In the genomic region with DNA sequence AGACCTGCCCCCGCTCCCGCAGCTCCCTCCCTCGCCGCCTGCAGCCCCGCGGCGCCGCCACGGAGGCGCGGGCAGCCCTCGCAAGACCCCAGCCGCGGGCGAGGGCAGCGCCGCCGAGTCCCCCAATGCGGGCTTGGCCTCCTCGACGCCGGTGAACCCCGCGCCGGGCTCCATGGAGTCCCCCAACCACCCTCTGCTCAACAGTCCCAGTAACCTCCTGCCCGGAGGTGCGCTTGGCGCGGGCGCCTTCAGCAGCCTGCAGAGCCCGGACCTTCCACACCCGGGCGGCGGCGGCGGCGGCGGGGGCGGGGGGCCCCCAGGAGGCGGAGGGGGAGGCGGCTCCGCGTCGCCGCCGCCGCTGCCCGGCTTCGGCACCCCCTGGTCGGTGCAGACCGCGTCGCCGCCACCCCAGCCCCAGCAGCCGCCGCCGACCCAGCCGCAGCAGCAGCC, we compare ENCODE assay signal across 8 cellular contexts. TPM values are rescaled to one million over a fixed set of nuclear protein-coding genes. Genes with fewer than 3 reads are reported as not detected.
DNase-seq lines count a peak whose midpoint lies in the region; ATAC-seq, FAIRE-seq and TF ChIP-seq lines count a peak whose summit lies in the region.

No MANE protein-coding gene starts in this region.

- H3K18ac ChIP-seq in mesenchymal stem cell (ENCODE audit: low read depth in 1 of 2, low read length in 2 of 2) = peak overlapping the region; percentile 100

- peak overlapping the region; percentile 99 to 100 for H3K4ac ChIP-seq in mesenchymal stem cell (ENCODE audit: low read depth in 1 of 2, low read length in 2 of 2)

- 8% methylated on average over 5 of the region's 58 CpGs for WGBS in A549 (ENCODE audit: missing lambda C conversion rate)
- WGBS in mesenchymal stem cell = 0% methylated on average over 35 of the region's 58 CpGs

- H3K27ac ChIP-seq in A549 (peak overlapping the region; percentile 93 to 100), dorsolateral prefrontal cortex (peak overlapping the region; percentile 97 to 100 (median 100)), mesenchymal stem cell (ENCODE audit: low read length, poor library complexity, severe bottlenecking) (peak overlapping the region; percentile 75)

- peak overlapping the region; percentile 98 for H4K8ac ChIP-seq in mesenchymal stem cell (ENCODE audit: low read length)

- TF ChIP-seq POLR2A in A549 (IDR thresholded peaks at IDR 0.05; ENCODE audit: low read length) = no peak

- H3K36me3 ChIP-seq in mesenchymal stem cell (ENCODE audit: control insufficient read depth in 1 of 2, insufficient read depth in 2 of 2, low read depth in 1 of 2, low read length in 2 of 2) = peaks cover 8 to 16% of the 10 kb centered on the region in 2 experiments

- peak overlapping the region; percentile 86 for H4K91ac ChIP-seq in mesenchymal stem cell (ENCODE audit: low read length)

- TF ChIP-seq RAD21 in A549 (conservative IDR thresholded peaks at IDR 0.05 in 1 of 2, IDR thresholded peaks at IDR 0.05 in 1 of 2) = no peak

- TF ChIP-seq CTCF in A549 (IDR thresholded peaks at IDR 0.05) = no peak
- peak in 1 of 56 donors; percentile 10 for TF ChIP-seq CTCF in dorsolateral prefrontal cortex (IDR thresholded peaks at IDR 0.05 in 54 of 56, conservative IDR thresholded peaks at IDR 0.05 in 2 of 56; ENCODE audit: low read depth in 1 of 56, partially characterized antibody in 56 of 56)

- H2AFZ ChIP-seq in mesenchymal stem cell (ENCODE audit: low read depth, low read length) = no peak overlapping the region

- H3K23ac ChIP-seq in mesenchymal stem cell (ENCODE audit: low read length in 2 of 2) = peak overlapping the region; percentile 96 to 99

- H3K4me1 ChIP-seq in A549 = peaks cover 21% of the 10 kb centered on the region
- no peaks in the 10 kb centered on the region for H3K4me1 ChIP-seq in mesenchymal stem cell (ENCODE audit: control insufficient read depth, insufficient read depth, low read depth, low read length)

- peak overlapping the region; percentile 85 for H2BK120ac ChIP-seq in mesenchymal stem cell (ENCODE audit: low read depth, low read length)

- H3K4me3 ChIP-seq in A549 (peak overlapping the region; percentile 71), dorsolateral prefrontal cortex (peak overlapping the region; percentile 70 to 100 (median 95)), mesenchymal stem cell (ENCODE audit: insufficient read depth in 1 of 2, low read depth in 1 of 2, low read length in 2 of 2) (peak overlapping the region; percentile 91 to 97)

- intact Hi-C loops in dorsolateral prefrontal cortex (cut with DNase I) = loop anchor here (2.0 to 10.0 kb wide), 10 partner anchors 86 to 1376 kb away; a partner anchor contains a TSS

- H3K9ac ChIP-seq in mesenchymal stem cell (ENCODE audit: low read length) = peak overlapping the region; percentile 98

- H3K14ac ChIP-seq in mesenchymal stem cell (ENCODE audit: low read length in 2 of 2) = peak overlapping the region; percentile 74 to 99

- H3K79me1 ChIP-seq in mesenchymal stem cell (replicated peaks; ENCODE audit: low read length, poor library complexity, severe bottlenecking) = no peaks in the 10 kb centered on the region

- H3K27me3 ChIP-seq in dorsolateral prefrontal cortex = no peaks in the 10 kb centered on the region
- no peaks in the 10 kb centered on the region for H3K27me3 ChIP-seq in mesenchymal stem cell (ENCODE audit: control insufficient read depth in 1 of 2, insufficient read depth in 1 of 2, low read length in 2 of 2)

- peak overlapping the region; percentile 92 for H2BK5ac ChIP-seq in mesenchymal stem cell (ENCODE audit: low read depth, low read length, poor library complexity, severe bottlenecking)

- H2BK12ac ChIP-seq in mesenchymal stem cell (ENCODE audit: low read length in 2 of 2) = peak overlapping the region; percentile 66 to 71

- H3K9me3 ChIP-seq in A549 (no peaks in the 10 kb centered on the region), mesenchymal stem cell (ENCODE audit: control insufficient read depth, low read length) (no peaks in the 10 kb centered on the region)

- no peak for TF ChIP-seq EP300 in A549 (IDR thresholded peaks at IDR 0.05)

- peak overlapping the region; percentile 48 for H2AK5ac ChIP-seq in mesenchymal stem cell (ENCODE audit: low read length, severe bottlenecking)

- peak overlapping the region; percentile 99 for H2BK15ac ChIP-seq in mesenchymal stem cell (ENCODE audit: low read depth, poor library complexity, severe bottlenecking)

- POLR2A ChIA-PET in A549 (lab: Yijun Ruan, JAX) = interaction anchor here (0.8 to 1.5 kb wide), 7 partner anchors 9 to 1096 kb away, joined by 3 to 8 read pairs (median 5); no protein-coding TSS in a partner anchor

- DNase-seq in A549 (ENCODE audit: low read depth in 1 of 2, low spot score in 1 of 2) (no peak), dorsolateral prefrontal cortex (peak in 5 of 10 donors; percentile 38 to 57 (median 52)), mesenchymal stem cell (peak; percentile 54), NCI-H2107 (lab: John Stamatoyannopoulos, UW) (no peak)
- DNase-seq in stimulated activated CD8-positive, alpha-beta memory T cell treated with anti-CD3 and anti-CD28 coated beads, Interleukin-15, amount 100 ng/mL, for 48 hours (ENCODE audit: low read depth in 2 of 2) = peak; percentile 32 to 38

- no peak for FAIRE-seq in A549 (lab: Jason Lieb, UNC)

- peak in 1 of 2 experiments; percentile 20; a peak in 1 of 6 replicates for ATAC-seq in A549
- peak; percentile 21 for ATAC-seq in GM18907 (IDR thresholded peaks at IDR 0.05; ENCODE audit: unreplicated experiment)
- peak; percentile 4 for ATAC-seq in HG03439 (IDR thresholded peaks at IDR 0.05; ENCODE audit: unreplicated experiment)
- peak; percentile 11 to 12 for ATAC-seq in activated CD4-positive, CD25-positive, alpha-beta regulatory T cell treated with anti-CD3 and anti-CD28 coated beads, Interleukin-2, amount 50 U/mL, for 24 hours

- peak overlapping the region; percentile 80 for H3K4me2 ChIP-seq in A549
- peak overlapping the region; percentile 97 for H3K4me2 ChIP-seq in mesenchymal stem cell (ENCODE audit: low read length, poor library complexity, severe bottlenecking)

- CTCF ChIA-PET in A549 (lab: Yijun Ruan, JAX) = no interaction called here

TF ChIP-seq in A549, 52 proteins besides CTCF, POLR2A, EP300 and RAD21:
- no peak for TF ChIP-seq FOSL2 (IDR thresholded peaks at IDR 0.05)
- TF ChIP-seq FOSL2 (CRISPR knock-in tag; IDR thresholded peaks at IDR 0.05) = no peak
- TF ChIP-seq PHF8 (IDR thresholded peaks at IDR 0.05; ENCODE audit: borderline replicate concordance, low read depth) = no peak
- TF ChIP-seq, protein P1, sequence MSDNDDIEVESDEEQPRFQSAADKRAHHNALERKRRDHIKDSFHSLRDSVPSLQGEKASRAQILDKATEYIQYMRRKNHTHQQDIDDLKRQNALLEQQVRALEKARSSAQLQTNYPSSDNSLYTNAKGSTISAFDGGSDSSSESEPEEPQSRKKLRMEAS (IDR thresholded peaks at IDR 0.05) = no peak
- no peak for TF ChIP-seq CHD4 (IDR thresholded peaks at IDR 0.05; ENCODE audit: borderline replicate concordance)
- no peak for TF ChIP-seq RARB (CRISPR knock-in tag; IDR thresholded peaks at IDR 0.05)
- TF ChIP-seq CHD2 (IDR thresholded peaks at IDR 0.05; ENCODE audit: low read length, partially characterized antibody) = no peak
- no peak for TF ChIP-seq ESRRA (IDR thresholded peaks at IDR 0.05; ENCODE audit: borderline replicate concordance, low read length)
- TF ChIP-seq FOXS1 (CRISPR knock-in tag; IDR thresholded peaks at IDR 0.05) = no peak
- no peak for TF ChIP-seq NPAS2 (CRISPR knock-in tag; IDR thresholded peaks at IDR 0.05; ENCODE audit: borderline replicate concordance)
- no peak for TF ChIP-seq SMC3 (IDR thresholded peaks at IDR 0.05)
- TF ChIP-seq KDM5A (IDR thresholded peaks at IDR 0.05) = no peak
- TF ChIP-seq, protein P2, sequence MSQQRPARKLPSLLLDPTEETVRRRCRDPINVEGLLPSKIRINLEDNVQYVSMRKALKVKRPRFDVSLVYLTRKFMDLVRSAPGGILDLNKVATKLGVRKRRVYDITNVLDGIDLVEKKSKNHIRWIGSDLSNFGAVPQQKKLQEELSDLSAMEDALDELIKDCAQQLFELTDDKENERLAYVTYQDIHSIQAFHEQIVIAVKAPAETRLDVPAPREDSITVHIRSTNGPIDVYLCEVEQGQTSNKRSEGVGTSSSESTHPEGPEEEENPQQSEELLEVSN (IDR thresholded peaks at IDR 0.05; ENCODE audit: borderline replicate concordance, low read depth) = no peak
- TF ChIP-seq BHLHE40 (IDR thresholded peaks at IDR 0.05; ENCODE audit: low read depth, low read length) = no peak
- TF ChIP-seq, protein P3, sequence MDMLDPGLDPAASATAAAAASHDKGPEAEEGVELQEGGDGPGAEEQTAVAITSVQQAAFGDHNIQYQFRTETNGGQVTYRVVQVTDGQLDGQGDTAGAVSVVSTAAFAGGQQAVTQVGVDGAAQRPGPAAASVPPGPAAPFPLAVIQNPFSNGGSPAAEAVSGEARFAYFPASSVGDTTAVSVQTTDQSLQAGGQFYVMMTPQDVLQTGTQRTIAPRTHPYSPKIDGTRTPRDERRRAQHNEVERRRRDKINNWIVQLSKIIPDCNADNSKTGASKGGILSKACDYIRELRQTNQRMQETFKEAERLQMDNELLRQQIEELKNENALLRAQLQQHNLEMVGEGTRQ (IDR thresholded peaks at IDR 0.05) = no peak

RNA-seq across cellular contexts. Expression of a gene that starts 1.2 kb away (rescaled TPM):
- 16.8 and 24.3 TPM in 2 replicates for polyA plus RNA-seq in A549 (2011; rRNA removed)
- 2.9 and 3.3 TPM in 2 replicates for polyA plus RNA-seq in A549 (2012; cell fraction: cytosol; rRNA removed)
- polyA plus RNA-seq in A549 (2012; cell fraction: nucleus; rRNA removed) = 4.4 and 7.5 TPM in 2 replicates
- polyA plus RNA-seq in A549 (2017; fragmentation: RNase III; extraction: RNeasy Plus Mini Kit Qiagen cat#74134 plus additional on column Dnase treatment) = 11.4 to 16.4 TPM (median 16.2 TPM) in 3 replicates
- polyA minus RNA-seq in A549 (2011; rRNA and poly(A)+ RNA removed) = 19.8 and 21.3 TPM in 2 replicates
- total RNA-seq in dorsolateral prefrontal cortex = 10 to 100 TPM; 31.4 to 88.1 (median 53.3) TPM
- 7.9 TPM for polyA plus RNA-seq in mesenchymal stem cell (2013, experiment 1 of 2)
- 8.5 TPM for polyA plus RNA-seq in mesenchymal stem cell (2013, experiment 2 of 2)

Comparison
In these comparisons a context has a peak if more than half of its experiments do, and no peak if none do; other contexts are left out.
1. DNase-seq: peak in mesenchymal stem cell (single experiment) and stimulated activated CD8-positive, alpha-beta memory T cell treated with anti-CD3 and anti-CD28 coated beads, Interleukin-15, amount 100 ng/mL, for 48 hours (2 of 2); none in A549 (0 of 2) and NCI-H2107 (single experiment).
2. Peak in every context shown above with its lines, with median percentiles within 50 percentile points of each other: H3K27ac ChIP-seq and H3K4me3 ChIP-seq.